In the genomic region with DNA sequence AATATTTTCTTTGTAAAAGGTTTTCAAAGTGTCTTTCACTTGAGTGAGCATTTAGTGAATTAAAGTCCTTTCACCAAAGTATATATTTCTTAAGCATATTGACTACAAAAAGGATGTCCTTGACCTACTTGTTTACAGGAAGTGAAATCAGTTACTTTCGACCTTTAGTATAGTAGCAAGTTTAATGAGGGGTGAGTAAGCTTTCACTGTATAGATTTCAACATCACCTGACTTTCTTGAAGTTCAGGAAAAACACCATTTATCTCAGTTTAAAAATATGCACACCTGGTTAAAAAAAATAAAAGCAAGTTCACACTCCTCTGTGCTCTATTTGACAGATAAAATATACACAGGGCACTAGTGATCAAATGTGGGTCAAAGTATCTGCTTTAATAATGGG, we compare ENCODE assay signal across 11 cellular contexts.
DNase-seq lines count a peak whose midpoint lies in the region; ATAC-seq, FAIRE-seq and TF ChIP-seq lines count a peak whose summit lies in the region.
"Had no signal": no experiment of that assay in that cellular context is flagged by ENCODE, and none has a peak within 500 bp of the region (broad histone marks: within the 10 kb centered on the region; RNA-seq: fewer than 3 reads in every experiment).

No MANE protein-coding gene starts in this region.

- FAIRE-seq in endothelial cell of umbilical vein (lab: Jason Lieb, UNC): no peak

- H3K9ac ChIP-seq in endothelial cell of umbilical vein (replicated peaks; ENCODE audit: extremely low read depth, insufficient read depth, low read length): no peak overlapping the region

- no peaks in the 10 kb centered on the region for H3K27me3 ChIP-seq in endothelial cell of umbilical vein (ENCODE audit: control insufficient read depth in 2 of 2, insufficient read depth in 2 of 2, low read length in 2 of 2)

- H3K36me3 ChIP-seq in endothelial cell of umbilical vein (ENCODE audit: control insufficient read depth in 2 of 2, extremely low read depth in 1 of 2, insufficient read depth in 2 of 2, low read length in 2 of 2): no peaks in the 10 kb centered on the region

- no peaks in the 10 kb centered on the region for H3K9me1 ChIP-seq in endothelial cell of umbilical vein (replicated peaks; ENCODE audit: control insufficient read depth, extremely low read depth, insufficient read depth, low read length)

- intact Hi-C loops in endothelial cell of umbilical vein (cut with micrococcal nuclease): no loop called here

- H2AFZ ChIP-seq in endothelial cell of umbilical vein (ENCODE audit: low read depth, low read length): no peak overlapping the region

- peak; percentile 20 for DNase-seq in endothelial cell of umbilical vein (ENCODE audit: low read depth, low spot score)
- DNase-seq in activated T-cell treated with anti-CD3 and anti-CD28 coated beads, Interleukin-2, amount 50 U/mL, for 48 hours: no peak
- no peak for DNase-seq in AG08396 (ENCODE audit: low spot score)
- DNase-seq in NCI-H187 treated with DMSO at 0.1 percent for 48 hours (lab: John Stamatoyannopoulos, UW): no peak
- DNase-seq: IMR-90; NCI-H1694 treated with DMSO at 0.1 percent for 48 hours; stimulated activated naive CD4-positive, alpha-beta T cell had no signal

- H3K4me2 ChIP-seq in endothelial cell of umbilical vein (ENCODE audit: insufficient read depth, low read length): no peak overlapping the region

- H3K4me1 ChIP-seq in endothelial cell of umbilical vein (ENCODE audit: control insufficient read depth, extremely low read depth, insufficient read depth, low read length): peaks cover 8% of the 10 kb centered on the region

- H3K4me3 ChIP-seq in endothelial cell of umbilical vein (replicated peaks in 1 of 3; ENCODE audit: insufficient read depth in 1 of 3, low read depth in 1 of 3, low read length in 3 of 3): no peak overlapping the region

- H4K20me1 ChIP-seq in endothelial cell of umbilical vein (replicated peaks; ENCODE audit: control insufficient read depth, extremely low read depth, insufficient read depth, low read length): no peaks in the 10 kb centered on the region

- no peak for TF ChIP-seq CTCF in endothelial cell of umbilical vein (IDR thresholded peaks at IDR 0.05; ENCODE audit: extremely low read depth in 1 of 2, insufficient read depth in 1 of 2, low read depth in 1 of 2, low read length in 2 of 2)

- no peaks in the 10 kb centered on the region for H3K9me3 ChIP-seq in endothelial cell of umbilical vein (replicated peaks; ENCODE audit: control insufficient read depth, insufficient read depth, low read length)

- no peak for TF ChIP-seq POLR2A in endothelial cell of umbilical vein (IDR thresholded peaks at IDR 0.05; ENCODE audit: low read depth, low read length)

- POLR2A ChIA-PET in endothelial cell of umbilical vein (lab: Charles Lee): no interaction called here

- dilution Hi-C loops in endothelial cell of umbilical vein (cut with MboI; ENCODE audit: extremely low pct_ligation_motif_present, low sequenced_read_pairs): no loop called here

- ATAC-seq in GM18508 (IDR thresholded peaks at IDR 0.05; ENCODE audit: insufficient read depth, unreplicated experiment): peak; percentile 49
- ATAC-seq in GM21447 (IDR thresholded peaks at IDR 0.05; ENCODE audit: unreplicated experiment): peak; percentile 86
- peak; percentile 70 for ATAC-seq in HG03354 (IDR thresholded peaks at IDR 0.05; ENCODE audit: poor library complexity, severe bottlenecking, unreplicated experiment)
- no peak for ATAC-seq in HG03095 (IDR thresholded peaks at IDR 0.05; ENCODE audit: unreplicated experiment)

- CTCF ChIA-PET in endothelial cell of umbilical vein (lab: Charles Lee): interaction anchor here (1.0 to 1.6 kb wide), 3 partner anchors 15 to 25 kb away, joined by 3 to 4 read pairs (median 4); no protein-coding TSS in a partner anchor

- no TSS peak for BruUV-seq in endothelial cell of umbilical vein (replicated peaks; lab: Mats Ljungman, UMichigan)

- no peak overlapping the region for H3K27ac ChIP-seq in endothelial cell of umbilical vein (ENCODE audit: insufficient read depth, low read depth, low read length)

- H3K79me2 ChIP-seq in endothelial cell of umbilical vein (ENCODE audit: control insufficient read depth, insufficient read depth, low read length): no peaks in the 10 kb centered on the region

TF ChIP-seq in endothelial cell of umbilical vein, 7 proteins besides CTCF, POLR2A, EP300 and RAD21:
- TF ChIP-seq EZH2 (IDR thresholded peaks at IDR 0.05; ENCODE audit: borderline replicate concordance, low read depth, low read length, severe bottlenecking) (no peak), GATA2 (IDR thresholded peaks at IDR 0.05; ENCODE audit: insufficient read depth, insufficient read length, low read depth, low read length) (no peak), FOS (IDR thresholded peaks at IDR 0.05; ENCODE audit: borderline replicate concordance, insufficient read depth, low read length) (no peak), MYC (IDR thresholded peaks at IDR 0.05; ENCODE audit: low read depth, low read length) (no peak), POLR2AphosphoS5 (IDR thresholded peaks at IDR 0.05; ENCODE audit: insufficient read depth, low read depth, low read length) (no peak), JUN (IDR thresholded peaks at IDR 0.05; ENCODE audit: borderline replicate concordance, insufficient read depth, insufficient read length, low read depth) (no peak)
- TF ChIP-seq, protein P1, sequence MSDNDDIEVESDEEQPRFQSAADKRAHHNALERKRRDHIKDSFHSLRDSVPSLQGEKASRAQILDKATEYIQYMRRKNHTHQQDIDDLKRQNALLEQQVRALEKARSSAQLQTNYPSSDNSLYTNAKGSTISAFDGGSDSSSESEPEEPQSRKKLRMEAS (IDR thresholded peaks at IDR 0.05; ENCODE audit: insufficient read depth, insufficient read length): no peak
TF ChIP-seq in endothelial cell of umbilical vein: peak in this region for 0.
